ENCODE assay signal across 1 cellular context in the genomic region with DNA sequence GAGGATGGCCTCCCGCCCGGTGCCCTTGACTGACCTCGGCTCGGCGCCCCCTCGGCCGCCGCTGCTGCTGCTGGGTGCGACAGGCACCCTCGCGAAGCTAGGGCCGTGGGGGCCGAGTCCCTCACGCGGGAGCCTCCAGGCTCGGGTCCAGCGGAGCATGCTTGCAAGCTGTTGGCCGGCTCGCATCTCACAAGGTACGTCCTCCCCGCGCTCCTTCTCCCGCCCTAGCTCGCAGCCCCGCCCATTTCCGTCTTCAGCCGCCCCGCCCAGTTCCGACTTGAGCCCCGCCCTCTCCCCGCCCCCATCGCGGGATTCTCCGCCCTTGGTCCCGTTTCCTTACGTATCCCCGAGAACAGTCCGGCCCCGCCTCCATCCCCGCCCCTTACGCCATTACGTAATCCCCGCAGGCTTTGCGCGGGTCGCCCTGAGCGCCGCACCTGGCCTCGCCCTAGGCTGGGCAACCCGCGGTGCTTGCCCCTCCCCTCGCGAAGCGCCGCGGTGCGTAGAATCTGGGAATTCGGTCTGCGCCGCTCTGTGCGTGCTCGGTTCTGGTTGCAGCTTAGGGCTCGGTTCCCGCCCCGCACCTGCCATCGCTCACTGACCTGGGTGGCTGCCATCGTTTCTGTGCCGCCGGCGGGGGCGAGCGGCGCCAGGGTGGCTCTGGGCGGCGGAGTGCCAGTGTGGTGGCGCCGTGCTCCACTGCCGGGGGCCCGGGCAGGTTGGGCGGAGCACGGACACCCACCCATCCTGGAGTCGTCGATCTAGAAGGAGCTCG.
A peak's percentile ranks its signal among the peaks of the same experiment; 100 is the strongest.
TF ChIP-seq lines count a peak whose summit lies in the region.

TSS of gene ABHD11 (minus strand) at position 191 of the 775 bp plus-strand sequence. CDS start at position 159, 32 bp downstream.

TF ChIP-seq in A549, 52 proteins besides CTCF, POLR2A, EP300 and RAD21 (continued from another document):
- TF ChIP-seq MAX (IDR thresholded peaks at IDR 0.05) (peak; percentile 67), MAFK (IDR thresholded peaks at IDR 0.05; ENCODE audit: partially characterized antibody) (no peak), PHF8 (IDR thresholded peaks at IDR 0.05; ENCODE audit: borderline replicate concordance, low read depth) (peak; percentile 68; the same call in 1 of the 2 replicates), REST (IDR thresholded peaks at IDR 0.05) (peak; percentile 70), HES2 (IDR thresholded peaks at IDR 0.05) (no peak)
- TF ChIP-seq, protein P1, sequence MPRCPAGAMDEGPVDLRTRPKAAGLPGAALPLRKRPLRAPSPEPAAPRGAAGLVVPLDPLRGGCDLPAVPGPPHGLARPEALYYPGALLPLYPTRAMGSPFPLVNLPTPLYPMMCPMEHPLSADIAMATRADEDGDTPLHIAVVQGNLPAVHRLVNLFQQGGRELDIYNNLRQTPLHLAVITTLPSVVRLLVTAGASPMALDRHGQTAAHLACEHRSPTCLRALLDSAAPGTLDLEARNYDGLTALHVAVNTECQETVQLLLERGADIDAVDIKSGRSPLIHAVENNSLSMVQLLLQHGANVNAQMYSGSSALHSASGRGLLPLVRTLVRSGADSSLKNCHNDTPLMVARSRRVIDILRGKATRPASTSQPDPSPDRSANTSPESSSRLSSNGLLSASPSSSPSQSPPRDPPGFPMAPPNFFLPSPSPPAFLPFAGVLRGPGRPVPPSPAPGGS (IDR thresholded peaks at IDR 0.05): peak; percentile 42; the same call in 1 of the 3 replicates
